ENCODE assay signal across 14 cellular contexts in genomic region chr12:71046215-71046614, GRCh38.
A peak's percentile ranks its signal among the peaks of the same experiment; 100 is the strongest.
DNase-seq lines count a peak whose midpoint lies in the region; ATAC-seq and TF ChIP-seq lines count a peak whose summit lies in the region.
"Had no signal": no experiment of that assay in that cellular context is flagged by ENCODE, and none has a peak within 500 bp of the region (broad histone marks: within the 10 kb centered on the region; RNA-seq: fewer than 3 reads in every experiment).

No MANE protein-coding gene starts in this region.

- no peaks in the 10 kb centered on the region; the same call in 1 of the 2 replicates for H3K9me2 ChIP-seq in GM23248 (ENCODE audit: insufficient read depth)

- H3K9me3 ChIP-seq in GM23248 (ENCODE audit: low read depth): no peaks in the 10 kb centered on the region
- H3K9me3 ChIP-seq: ascending aorta had no signal

- H3K4me2 ChIP-seq in GM23248 (ENCODE audit: unreplicated experiment): peak overlapping the region; percentile 33

- no peaks in the 10 kb centered on the region for H3K79me2 ChIP-seq in GM23248 (ENCODE audit: insufficient read depth)

- DNase-seq in GM23248 (peak; percentile 80), amniotic stem cell (lab: John Stamatoyannopoulos, UW) (peak; percentile 40), fibroblast of pulmonary artery (ENCODE audit: low read depth) (peak; percentile 77), sciatic nerve (ENCODE audit: low spot score) (no peak), activated gamma-delta T cell (lab: John Stamatoyannopoulos, UW) (no peak), NCI-H1694 (lab: John Stamatoyannopoulos, UW) (no peak)
- DNase-seq in effector memory CD8-positive, alpha-beta T cell: no peak
- DNase-seq: activated CD4-positive, CD25-positive, alpha-beta regulatory T cell treated with anti-CD3 and anti-CD28 coated beads, Interleukin-2, amount 50 U/mL, for 72 hours; activated T-cell treated with anti-CD3 and anti-CD28 coated beads, Interleukin-2, amount 50 U/mL, for 1 hour; CD8-positive, alpha-beta T cell; NCI-H2029 had no signal

- no peak overlapping the region for H3K27ac Mint-ChIP-seq in effector memory CD8-positive, alpha-beta T cell
- H3K27ac Mint-ChIP-seq: CD8-positive, alpha-beta T cell had no signal

- H3F3A ChIP-seq in GM23248 (ENCODE audit: insufficient read depth): peaks cover 13% of the 10 kb centered on the region; the same call in 1 of the 2 replicates

- H3K36me3 ChIP-seq in GM23248 (ENCODE audit: low read depth): no peaks in the 10 kb centered on the region
- H3K36me3 ChIP-seq: ascending aorta had no signal

- no peaks in the 10 kb centered on the region for H4K20me1 ChIP-seq in GM23248 (ENCODE audit: insufficient read depth)

- no peaks in the 10 kb centered on the region for H3K4me1 Mint-ChIP-seq in effector memory CD8-positive, alpha-beta T cell (ENCODE audit: low read depth in 2 of 2)

- peaks cover 7% of the 10 kb centered on the region; the same call in 1 of the 2 replicates for H3K4me1 ChIP-seq in GM23248 (ENCODE audit: insufficient read depth)
- H3K4me1 ChIP-seq: ascending aorta had no signal

- H3K9me3 Mint-ChIP-seq in effector memory CD8-positive, alpha-beta T cell: peaks cover 7 to 10% of the 10 kb centered on the region in 2 donors
- H3K9me3 Mint-ChIP-seq: CD8-positive, alpha-beta T cell had no signal

- H3K27me3 ChIP-seq in GM23248 (replicated peaks; ENCODE audit: insufficient read depth): no peaks in the 10 kb centered on the region; the same call in 1 of the 2 replicates
- H3K27me3 ChIP-seq: ascending aorta had no signal

- H3K9ac ChIP-seq in GM23248: no peak overlapping the region

- peaks cover 2% of the 10 kb centered on the region for H3K36me3 Mint-ChIP-seq in effector memory CD8-positive, alpha-beta T cell (ENCODE audit: insufficient read depth)
- H3K36me3 Mint-ChIP-seq: CD8-positive, alpha-beta T cell had no signal

- H3K27me3 Mint-ChIP-seq in effector memory CD8-positive, alpha-beta T cell: no peaks in the 10 kb centered on the region

- 0 out of 2 replicates have a peak overlapping the region, but pooled peaks have one; percentile 20 for H3K4me3 ChIP-seq in GM23248
- H3K4me3 ChIP-seq in fibroblast of pulmonary artery (replicated peaks; ENCODE audit: low read depth, low read length): no peak overlapping the region
- H3K4me3 ChIP-seq: ascending aorta, K562 had no signal

- ATAC-seq in sciatic nerve (peak; percentile 7), HG02759 (IDR thresholded peaks at IDR 0.05; ENCODE audit: unreplicated experiment) (no peak)
- no peak for ATAC-seq in effector memory CD8-positive, alpha-beta T cell (replicated peaks)
- ATAC-seq: CD8-positive, alpha-beta T cell; K562 had no signal

- no peak overlapping the region for H3K4me3 Mint-ChIP-seq in effector memory CD8-positive, alpha-beta T cell
- H3K4me3 Mint-ChIP-seq: CD8-positive, alpha-beta T cell had no signal

- 0 out of 2 replicates have a peak overlapping the region, but pooled peaks have one; percentile 10 for H2AFZ ChIP-seq in GM23248

- intact Hi-C loops in sciatic nerve (cut with DNase I): no loop called here

- in situ Hi-C loops in GM23248 (cut with MboI): no loop called here

- no peak for TF ChIP-seq CTCF in fibroblast of pulmonary artery (IDR thresholded peaks at IDR 0.05; ENCODE audit: low read length, missing control alignments)

- peak overlapping the region; percentile 33; the same call in 1 of the 2 replicates for H3K27ac ChIP-seq in GM23248
- H3K27ac ChIP-seq: ascending aorta had no signal

Comparison
In these comparisons a context has a peak if more than half of its experiments do, and no peak if none do; other contexts are left out.
1. DNase-seq: peak in GM23248 (single experiment), amniotic stem cell (single experiment) and fibroblast of pulmonary artery (single experiment); none in sciatic nerve (single experiment), activated gamma-delta T cell (single experiment), effector memory CD8-positive, alpha-beta T cell (0 of 3) and NCI-H1694 (single experiment).